In the genomic region with DNA sequence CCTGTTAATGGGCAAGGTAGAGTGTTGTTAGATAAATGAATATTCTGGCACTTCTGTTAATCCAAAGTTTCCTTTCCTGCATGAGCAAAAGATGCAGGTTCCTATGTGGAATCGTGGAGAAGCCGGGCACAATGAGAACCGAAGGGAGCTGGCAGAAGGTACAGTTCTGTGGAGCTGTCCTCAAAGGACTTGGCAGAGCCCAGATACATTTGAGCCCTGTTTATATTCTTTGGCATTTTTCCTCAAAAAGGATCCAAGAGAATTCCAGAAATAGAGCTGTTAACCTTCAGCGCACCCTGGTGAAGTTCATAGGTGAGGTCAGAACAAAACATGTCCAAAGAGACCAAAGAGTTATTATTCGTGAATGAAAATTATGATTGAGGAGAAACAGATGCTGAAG, we compare ENCODE assay signal across 16 cellular contexts. TPM values are rescaled to one million over a fixed set of nuclear protein-coding genes. Genes with fewer than 3 reads are reported as not detected.
DNase-seq lines count a peak whose midpoint lies in the region; ATAC-seq and TF ChIP-seq lines count a peak whose summit lies in the region.
"Had no signal": no experiment of that assay in that cellular context is flagged by ENCODE, and none has a peak within 500 bp of the region (broad histone marks: within the 10 kb centered on the region; RNA-seq: fewer than 3 reads in every experiment).

No MANE protein-coding gene starts in this region.

- CTCF ChIA-PET in T-cell (lab: Charles Lee), result no interaction called here

- no peaks in the 10 kb centered on the region for H3K9me3 Mint-ChIP-seq in T-cell
- H3K9me3 Mint-ChIP-seq: HFFc6 had no signal

- TF ChIP-seq CTCF in LNCaP clone FGC (IDR thresholded peaks at IDR 0.05; ENCODE audit: control insufficient read depth, extremely low read depth, insufficient read depth) (no peak), fibroblast of the aortic adventitia (IDR thresholded peaks at IDR 0.05; ENCODE audit: insufficient read depth, low read length) (no peak)

- no peak overlapping the region for H3K4me3 ChIP-seq in LNCaP clone FGC (ENCODE audit: low read depth, low read length)
- no peak overlapping the region for H3K4me3 ChIP-seq in fibroblast of the aortic adventitia (ENCODE audit: low read depth, low read length)

- peaks cover 12 to 17% (median 17%) of the 10 kb centered on the region in 3 donors for H3K4me1 Mint-ChIP-seq in T-cell

- in situ Hi-C loops in G401 (cut with HindIII; ENCODE audit: low sequenced_read_pairs), result no loop called here

- no peak for ATAC-seq in T-cell (replicated peaks in 1 of 4)
- ATAC-seq: HCT116 had no signal

- H3K4me3 Mint-ChIP-seq in T-cell, result no peak overlapping the region
- H3K4me3 Mint-ChIP-seq: CD4-positive, alpha-beta memory T cell; HFFc6 had no signal

- H3K36me3 Mint-ChIP-seq in T-cell, result no peaks in the 10 kb centered on the region
- H3K36me3 Mint-ChIP-seq: CD4-positive, alpha-beta memory T cell had no signal

- POLR2A ChIA-PET in T-cell (lab: Charles Lee), result interaction anchor here (0.6 kb wide), 2 partner anchors 12 to 18 kb away, joined by 3 to 4 read pairs; no protein-coding TSS in a partner anchor

- no peak overlapping the region for H3K27ac Mint-ChIP-seq in T-cell
- H3K27ac Mint-ChIP-seq: HFFc6 had no signal

- H3K27me3 Mint-ChIP-seq in T-cell, result peaks cover 4 to 6% of the 10 kb centered on the region in 2 donors

- DNase-seq in G401 (ENCODE audit: low spot score) (peak; percentile 92), LNCaP clone FGC (ENCODE audit: low read depth) (peak; percentile 11), astrocyte of the hippocampus (ENCODE audit: low read depth, low spot score) (peak; percentile 10), fibroblast of the aortic adventitia (ENCODE audit: low read depth) (peak; percentile 11), T-cell (no peak), HuH-7 (ENCODE audit: low spot score) (no peak)
- no peak for DNase-seq in activated naive CD4-positive, alpha-beta T cell treated with anti-CD3 and anti-CD28 coated beads, Interleukin-2, amount 50 U/mL, for 16 hours
- DNase-seq: ACHN, Calu3, GF-D8, GOT3, H7, HFFc6, KG1 had no signal

RNA-seq across cellular contexts. Expression of a gene that starts 4.0 kb away (rescaled TPM):
- not detected in 2 replicates for total RNA-seq in G401 (2014; rRNA removed; shearing (Covaris generic))
- total RNA-seq in fibroblast of the aortic adventitia (ENCODE audit: low replicate concordance) (under 0.01 TPM in 1 of 2 replicates, not detected in the other), T-cell (not detected)
- total RNA-seq: Calu3; CD4-positive, alpha-beta memory T cell; HFFc6 had no signal

Comparison
In these comparisons a context has a peak if more than half of its experiments do, and no peak if none do; other contexts are left out.
1. DNase-seq: peak in G401 (single experiment), LNCaP clone FGC (single experiment), astrocyte of the hippocampus (single experiment) and fibroblast of the aortic adventitia (single experiment); none in T-cell (0 of 34), activated naive CD4-positive, alpha-beta T cell treated with anti-CD3 and anti-CD28 coated beads, Interleukin-2, amount 50 U/mL, for 16 hours (single experiment) and HuH-7 (single experiment).